In the genomic region with DNA sequence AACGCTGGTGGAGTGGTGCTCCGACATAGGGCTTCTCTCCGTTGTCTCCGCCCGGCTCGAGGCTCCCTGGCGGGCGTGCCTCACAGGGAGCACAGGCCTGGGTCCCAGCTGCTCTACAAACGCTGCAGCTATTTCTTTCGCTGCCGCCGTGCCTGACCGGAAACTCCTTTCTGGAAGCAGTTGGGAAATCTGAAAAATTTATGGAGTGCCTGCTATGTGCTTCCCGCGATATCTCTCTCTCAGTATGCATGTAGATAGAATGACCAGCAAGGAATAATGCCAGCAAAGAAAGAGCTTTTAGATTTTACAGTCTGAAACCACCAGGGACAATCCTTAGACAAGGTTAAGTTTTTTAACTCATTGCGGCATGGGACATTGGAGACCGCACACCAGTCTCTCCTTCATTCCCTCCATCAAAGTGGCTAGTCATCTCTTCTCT, we compare ENCODE assay signal across 8 cellular contexts. TPM values are rescaled to one million over a fixed set of nuclear protein-coding genes. Genes with fewer than 3 reads are reported as not detected.
A peak's percentile ranks its signal among the peaks of the same experiment; 100 is the strongest.
DNase-seq lines count a peak whose midpoint lies in the region; ATAC-seq lines count a peak whose summit lies in the region.

No MANE protein-coding gene starts in this region.

- H3K36me3 Mint-ChIP-seq in activated CD8-positive, alpha-beta T cell treated with anti-CD3 and anti-CD28 coated beads, Interleukin-2, amount 10 ng/mL, durations not matched to agents 7 days and 5 days (ENCODE audit: low read depth) = peaks cover 14% of the 10 kb centered on the region

- peak overlapping the region; percentile 63 to 84 (median 74) for H3K4me3 ChIP-seq in BLaER1 treated with 17β-estradiol and CSF1 and Interleukin-3, amounts not matched to agents 10 nM and 100 nM
- H3K4me3 ChIP-seq in H7 (ENCODE audit: insufficient read depth, low read depth, low read length) = peak overlapping the region; percentile 77
- H3K4me3 ChIP-seq in iPS-18c (ENCODE audit: insufficient read depth, low read depth, low read length) = peak overlapping the region; percentile 87
- peak overlapping the region; percentile 81 to 86 for H3K4me3 ChIP-seq in stomach smooth muscle (ENCODE audit: low read length in 2 of 2)

- H3K27me3 Mint-ChIP-seq in activated CD8-positive, alpha-beta T cell treated with anti-CD3 and anti-CD28 coated beads, Interleukin-2, amount 10 ng/mL, durations not matched to agents 7 days and 5 days (ENCODE audit: low read depth) = peaks cover 3% of the 10 kb centered on the region

- CTCF ChIA-PET in activated CD8-positive, alpha-beta T cell treated with anti-CD3 and anti-CD28 coated beads, Interleukin-2, amount 10 ng/mL, durations not matched to agents 7 days and 5 days (lab: Charles Lee) = interaction anchor here (1.0 to 1.2 kb wide), 2 partner anchors 64 to 701 kb away, joined by 3 to 5 read pairs; no protein-coding TSS in a partner anchor

- H3K4me3 Mint-ChIP-seq in activated CD8-positive, alpha-beta T cell treated with anti-CD3 and anti-CD28 coated beads, Interleukin-2, amount 10 ng/mL, durations not matched to agents 7 days and 5 days = peak overlapping the region; percentile 85

- H3K27ac ChIP-seq in BLaER1 treated with 17β-estradiol and CSF1 and Interleukin-3, amounts not matched to agents 10 nM and 100 nM = peak overlapping the region in 10 of 11 experiments; percentile 4 to 76 (median 58); a peak in 16 of 22 replicates
- H3K27ac ChIP-seq in stomach smooth muscle (ENCODE audit: low read length) = peak overlapping the region; percentile 46

- H3K27ac Mint-ChIP-seq in activated CD8-positive, alpha-beta T cell treated with anti-CD3 and anti-CD28 coated beads, Interleukin-2, amount 10 ng/mL, durations not matched to agents 7 days and 5 days = peak overlapping the region; percentile 84

- DNase-seq in H7 (no peak), T-helper 9 cell (no peak), hippocampal formation (lab: John Stamatoyannopoulos, UW) (no peak)
- DNase-seq in activated CD8-positive, alpha-beta T cell treated with anti-CD3 and anti-CD28 coated beads, Interleukin-2, amount 10 ng/mL, durations not matched to agents 7 days and 5 days = no peak

- no peak for ATAC-seq in activated CD8-positive, alpha-beta T cell treated with anti-CD3 and anti-CD28 coated beads, Interleukin-2, amount 10 ng/mL, durations not matched to agents 7 days and 5 days
- ATAC-seq in HG02623 (IDR thresholded peaks at IDR 0.05; ENCODE audit: unreplicated experiment) = no peak

- POLR2A ChIA-PET in activated CD8-positive, alpha-beta T cell treated with anti-CD3 and anti-CD28 coated beads, Interleukin-2, amount 10 ng/mL, durations not matched to agents 7 days and 5 days (lab: Charles Lee) = interaction anchor here (0.5 to 0.6 kb wide), 2 partner anchors 701 to 849 kb away, joined by 3 to 6 read pairs; no protein-coding TSS in a partner anchor

- H3K4me2 ChIP-seq in BLaER1 treated with 17β-estradiol and CSF1 and Interleukin-3, amounts not matched to agents 10 nM and 100 nM = peak overlapping the region; percentile 74 to 96 (median 91)

- H3K4me1 Mint-ChIP-seq in activated CD8-positive, alpha-beta T cell treated with anti-CD3 and anti-CD28 coated beads, Interleukin-2, amount 10 ng/mL, durations not matched to agents 7 days and 5 days (ENCODE audit: low read depth) = peaks cover 23% of the 10 kb centered on the region

- no peaks in the 10 kb centered on the region for H3K9me3 ChIP-seq in BLaER1 treated with 17β-estradiol and CSF1 and Interleukin-3, amounts not matched to agents 10 nM and 100 nM (replicated peaks in 1 of 11)
- H3K9me3 ChIP-seq in iPS-18c (ENCODE audit: control insufficient read depth, insufficient read depth, low read length) (no peaks in the 10 kb centered on the region), stomach smooth muscle (ENCODE audit: control insufficient read depth in 2 of 2, low read length in 2 of 2) (no peaks in the 10 kb centered on the region)

- no peaks in the 10 kb centered on the region for H3K27me3 ChIP-seq in BLaER1 treated with 17β-estradiol and CSF1 and Interleukin-3, amounts not matched to agents 10 nM and 100 nM
- no peaks in the 10 kb centered on the region for H3K27me3 ChIP-seq in H7 (ENCODE audit: control insufficient read depth, insufficient read depth, low read length)
- no peaks in the 10 kb centered on the region for H3K27me3 ChIP-seq in stomach smooth muscle (ENCODE audit: control insufficient read depth in 1 of 2, insufficient read depth in 2 of 2, low read length in 2 of 2)

- peaks cover 24 to 40% (median 27%) of the 10 kb centered on the region in 10 experiments for H3K4me1 ChIP-seq in BLaER1 treated with 17β-estradiol and CSF1 and Interleukin-3, amounts not matched to agents 10 nM and 100 nM
- peaks cover 16% of the 10 kb centered on the region for H3K4me1 ChIP-seq in stomach smooth muscle (ENCODE audit: control insufficient read depth, insufficient read depth, low read length)

- peaks cover under 1 to 14% (median 13%) of the 10 kb centered on the region in 11 experiments; a peak in 19 of 22 replicates for H3K36me3 ChIP-seq in BLaER1 treated with 17β-estradiol and CSF1 and Interleukin-3, amounts not matched to agents 10 nM and 100 nM
- peaks cover 2% of the 10 kb centered on the region; the same call in 1 of the 2 replicates for H3K36me3 ChIP-seq in H7 (replicated peaks; ENCODE audit: control insufficient read depth, insufficient read depth, low read length)
- no peaks in the 10 kb centered on the region for H3K36me3 ChIP-seq in stomach smooth muscle (ENCODE audit: control insufficient read depth in 2 of 2, insufficient read depth in 2 of 2, low read length in 2 of 2)

- H3K9ac ChIP-seq in BLaER1 treated with 17β-estradiol and CSF1 and Interleukin-3, amounts not matched to agents 10 nM and 100 nM = peak overlapping the region; percentile 60 to 80 (median 72); a peak in 21 of 22 replicates
- peak overlapping the region; percentile 56 to 64 for H3K9ac ChIP-seq in stomach smooth muscle (ENCODE audit: low read length in 2 of 2)

- no peaks in the 10 kb centered on the region for H3K9me3 Mint-ChIP-seq in activated CD8-positive, alpha-beta T cell treated with anti-CD3 and anti-CD28 coated beads, Interleukin-2, amount 10 ng/mL, durations not matched to agents 7 days and 5 days (ENCODE audit: insufficient read depth)

- H4K20me1 ChIP-seq in BLaER1 treated with 17β-estradiol and CSF1 and Interleukin-3, amounts not matched to agents 10 nM and 100 nM = peaks cover 0 to 14% (median 0%) of the 10 kb centered on the region in 11 experiments; a peak in 4 of 22 replicates

RNA-seq across cellular contexts. Expression of gene NPHP3, which starts 0.8 kb away (rescaled TPM):
- total RNA-seq in H7 (2014; rRNA removed; shearing (Covaris generic)) = 8.1 and 15.6 TPM in 2 replicates
- 10 to 100 TPM; 15.2 to 16.9 TPM for total RNA-seq in activated CD8-positive, alpha-beta T cell treated with anti-CD3 and anti-CD28 coated beads, Interleukin-2, amount 10 ng/mL, durations not matched to agents 7 days and 5 days
